In genomic region chr10:110544958-110545537, GRCh38 we compare ENCODE assay signal across 1 cellular context.
TF ChIP-seq lines count a peak whose summit lies in the region.

No MANE protein-coding gene starts in this region.

TF ChIP-seq in A549, 52 proteins besides CTCF, POLR2A, EP300 and RAD21 (continued from another document):
- TF ChIP-seq E2F6 (IDR thresholded peaks at IDR 0.05; ENCODE audit: borderline replicate concordance, low read depth) (no peak), HOXA7 (CRISPR knock-in tag; IDR thresholded peaks at IDR 0.05) (no peak), NR3C1 (IDR thresholded peaks at IDR 0.05) (no peak), USF2 (IDR thresholded peaks at IDR 0.05) (no peak), RARB (CRISPR knock-in tag; IDR thresholded peaks at IDR 0.05) (no peak), MAFK (IDR thresholded peaks at IDR 0.05; ENCODE audit: partially characterized antibody) (no peak), BCL3 (IDR thresholded peaks at IDR 0.05) (no peak), JUN (IDR thresholded peaks at IDR 0.05) (no peak), ELK1 (IDR thresholded peaks at IDR 0.05; ENCODE audit: low read depth, low read length) (no peak)
TF ChIP-seq in A549: peak in this region for 0.
